In genomic region chr20:44222969-44223368, GRCh38 we compare ENCODE assay signal across 1 cellular context.
TF ChIP-seq lines count a peak whose summit lies in the region.

No MANE protein-coding gene starts in this region.

TF ChIP-seq in HepG2, 621 proteins besides CTCF, POLR2A, EP300 and RAD21:
- TF ChIP-seq ZBTB3 (CRISPR knock-in tag; IDR thresholded peaks at IDR 0.05; ENCODE audit: borderline replicate concordance, low read depth) (no peak), STAG1 (CRISPR knock-in tag; IDR thresholded peaks at IDR 0.05) (peak; percentile 4; the same call in 1 of the 2 replicates), HNRNPUL1 (IDR thresholded peaks at IDR 0.05; ENCODE audit: low read depth, low read length) (no peak), ZBTB26 (CRISPR knock-in tag; IDR thresholded peaks at IDR 0.05; ENCODE audit: borderline replicate concordance) (no peak), ZIK1 (CRISPR knock-in tag; IDR thresholded peaks at IDR 0.05; ENCODE audit: borderline replicate concordance, low read depth) (no peak), HBP1 (CRISPR knock-in tag; IDR thresholded peaks at IDR 0.05; ENCODE audit: low read depth) (no peak)
